15 cellular contexts compared by ENCODE assay signal in the genomic region with DNA sequence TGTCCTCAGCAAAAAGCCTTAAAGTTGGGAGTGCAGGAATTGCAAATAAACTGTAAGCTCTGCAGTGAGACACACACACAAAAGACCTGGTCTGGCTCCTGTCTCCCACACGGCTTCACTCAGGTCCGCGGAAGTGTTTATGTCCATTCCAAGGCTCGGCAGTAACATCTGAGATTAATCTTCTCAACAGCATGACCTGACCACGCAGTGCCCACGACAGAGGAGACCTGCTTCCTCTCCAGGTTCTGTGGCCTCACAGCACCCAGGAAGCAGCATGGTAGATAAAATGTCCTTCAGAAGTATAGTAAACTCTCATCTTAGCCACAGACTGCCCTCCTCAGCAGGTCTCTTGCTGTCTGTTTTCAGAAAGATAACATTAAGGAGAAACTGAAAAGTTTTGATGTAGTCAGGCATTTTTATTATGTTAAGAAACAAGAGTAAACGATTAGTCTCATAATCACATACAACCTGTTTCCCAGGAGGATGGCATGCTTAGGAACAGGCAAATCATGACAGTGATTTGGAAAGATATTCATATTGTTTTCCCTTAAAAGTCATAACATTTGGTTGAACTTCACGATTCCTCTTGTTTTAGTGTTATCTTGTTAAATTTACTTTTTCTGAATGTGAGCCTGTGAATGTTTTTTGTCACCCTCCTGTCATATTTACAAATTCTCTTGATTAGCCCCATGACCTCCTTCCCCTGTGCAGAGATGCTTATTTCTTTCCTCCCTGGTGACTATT. TPM values are rescaled to one million over a fixed set of nuclear protein-coding genes. Genes with fewer than 3 reads are reported as not detected.
DNase-seq lines count a peak whose midpoint lies in the region; ATAC-seq and TF ChIP-seq lines count a peak whose summit lies in the region.
"Had no signal": no experiment of that assay in that cellular context is flagged by ENCODE, and none has a peak within 500 bp of the region (broad histone marks: within the 10 kb centered on the region; RNA-seq: fewer than 3 reads in every experiment).

No MANE protein-coding gene starts in this region.

- no peaks in the 10 kb centered on the region for H3K36me3 Mint-ChIP-seq in osteocyte (ENCODE audit: unreplicated experiment)

- H3K4me1 ChIP-seq in heart left ventricle: peaks cover 0 to 37% (median 5%) of the 10 kb centered on the region in 12 donors
- peaks cover 18% of the 10 kb centered on the region for H3K4me1 ChIP-seq in fibroblast of lung (ENCODE audit: control insufficient read depth, extremely low read depth, insufficient read depth, low read length)

- H3K27me3 Mint-ChIP-seq in osteocyte (ENCODE audit: unreplicated experiment): no peaks in the 10 kb centered on the region
- H3K27me3 Mint-ChIP-seq: central memory CD8-positive, alpha-beta T cell; IgD-negative memory B cell had no signal

- DNase-seq in heart left ventricle (no peak), cardiac septum (ENCODE audit: low spot score) (no peak), fibroblast of lung (ENCODE audit: low read depth in 2 of 2) (no peak), osteocyte (ENCODE audit: extremely low spot score, unreplicated experiment) (no peak), GM19240 (ENCODE audit: insufficient read length, low spot score) (no peak)
- no peak for DNase-seq in activated CD8-positive, alpha-beta memory T cell treated with anti-CD3 and anti-CD28 coated beads for 24 hours
- DNase-seq: activated naive CD4-positive, alpha-beta T cell treated with anti-CD3 and anti-CD28 coated beads for 36 hours; NCI-H187 treated with DMSO at 0.1 percent for 48 hours; testis had no signal

- no peak overlapping the region for H3K9ac ChIP-seq in fibroblast of lung (ENCODE audit: insufficient read depth, low read length)

- peak overlapping the region; percentile 92 for H3K27ac Mint-ChIP-seq in osteocyte (ENCODE audit: unreplicated experiment)
- H3K27ac Mint-ChIP-seq: activated naive CD4-positive, alpha-beta T cell treated with anti-CD3 and anti-CD28 coated beads for 36 hours had no signal

- peak overlapping the region; percentile 22 to 81 (median 62) for H3K27ac ChIP-seq in heart left ventricle
- peak overlapping the region; percentile 69 for H3K27ac ChIP-seq in fibroblast of lung (ENCODE audit: insufficient read depth, low read length)
- H3K27ac ChIP-seq: testis had no signal

- H3K4me1 Mint-ChIP-seq in osteocyte (ENCODE audit: unreplicated experiment): peaks cover 44% of the 10 kb centered on the region
- H3K4me1 Mint-ChIP-seq: central memory CD8-positive, alpha-beta T cell had no signal

- H3K36me3 ChIP-seq in heart left ventricle (no peaks in the 10 kb centered on the region), fibroblast of lung (ENCODE audit: control insufficient read depth, insufficient read depth, low read length) (no peaks in the 10 kb centered on the region)

- H3K27me3 ChIP-seq in heart left ventricle (peaks cover 0 to 5% (median 0%) of the 10 kb centered on the region in 9 donors), fibroblast of lung (ENCODE audit: control insufficient read depth, insufficient read depth, low read length) (no peaks in the 10 kb centered on the region)
- H3K27me3 ChIP-seq: testis had no signal

- peak overlapping the region; percentile 17 for H2AFZ ChIP-seq in fibroblast of lung (ENCODE audit: low read length)

- H3K4me3 ChIP-seq in heart left ventricle: no peak overlapping the region
- H3K4me3 ChIP-seq in fibroblast of lung (replicated peaks in 1 of 4; ENCODE audit: control extremely low read depth in 1 of 4, insufficient read depth in 1 of 4, low read depth in 3 of 4, low read length in 4 of 4): no peak overlapping the region
- H3K4me3 ChIP-seq: testis had no signal

- no peak for ATAC-seq in heart left ventricle
- no peak for ATAC-seq in GM21367 (IDR thresholded peaks at IDR 0.05; ENCODE audit: unreplicated experiment)
- ATAC-seq in HG03354 (IDR thresholded peaks at IDR 0.05; ENCODE audit: poor library complexity, severe bottlenecking, unreplicated experiment): no peak

- intact Hi-C loops in heart left ventricle (cut with DNase I) (loop anchor here (2.0 to 10.0 kb wide), 8 partner anchors 75 to 230 kb away; a partner anchor contains a TSS), cardiac septum (cut with DNase I) (loop anchor here (5.0 kb wide), 2 partner anchors 35 to 230 kb away; no protein-coding TSS in a partner anchor)

- H3K9me3 ChIP-seq in heart left ventricle: no peaks in the 10 kb centered on the region
- H3K9me3 ChIP-seq in fibroblast of lung (ENCODE audit: control insufficient read depth, insufficient read depth, low read depth, low read length): no peaks in the 10 kb centered on the region
- H3K9me3 ChIP-seq: testis had no signal

- H3K9me3 Mint-ChIP-seq in osteocyte (ENCODE audit: unreplicated experiment): no peaks in the 10 kb centered on the region
- H3K9me3 Mint-ChIP-seq: activated naive CD4-positive, alpha-beta T cell treated with anti-CD3 and anti-CD28 coated beads for 36 hours; central memory CD8-positive, alpha-beta T cell had no signal

- H3K79me2 ChIP-seq in fibroblast of lung (ENCODE audit: control insufficient read depth, insufficient read depth, low read length): no peaks in the 10 kb centered on the region

- TF ChIP-seq CTCF in heart left ventricle (IDR thresholded peaks at IDR 0.05) (no peak), fibroblast of lung (conservative IDR thresholded peaks at IDR 0.05 in 1 of 2, IDR thresholded peaks at IDR 0.05 in 1 of 2; ENCODE audit: low read depth in 1 of 2, low read length in 2 of 2) (no peak), osteocyte (IDR thresholded peaks at IDR 0.05) (no peak)

- WGBS in heart left ventricle, 4 donors: 32 to 41% (median 36%) methylated on average over 6 to 8 of the region's 8 CpGs

- no peak overlapping the region for H3K4me2 ChIP-seq in fibroblast of lung (ENCODE audit: extremely low read depth, insufficient read depth, low read length)

- no peaks in the 10 kb centered on the region for H4K20me1 ChIP-seq in fibroblast of lung (ENCODE audit: control insufficient read depth, extremely low read depth, insufficient read depth, low read length)

- no peak overlapping the region for H3K4me3 Mint-ChIP-seq in osteocyte (ENCODE audit: unreplicated experiment)
- H3K4me3 Mint-ChIP-seq: activated naive CD4-positive, alpha-beta T cell treated with anti-CD3 and anti-CD28 coated beads for 36 hours; central memory CD8-positive, alpha-beta T cell; IgD-negative memory B cell had no signal

- TF ChIP-seq POLR2A in heart left ventricle (IDR thresholded peaks at IDR 0.05): no peak

RNA-seq across cellular contexts. Expression of a gene that starts 34.6 kb away (rescaled TPM):
- total RNA-seq in heart left ventricle (not detected), cardiac septum (not detected), fibroblast of lung (not detected in 2 replicates), osteocyte (not detected in 2 replicates)
- polyA plus RNA-seq in heart left ventricle (not detected), fibroblast of lung (not detected in 2 replicates)
- polyA plus RNA-seq in fibroblast of lung (2012): not detected in 2 replicates
- not detected in 2 replicates for polyA minus RNA-seq in fibroblast of lung (ENCODE audit: low replicate concordance)
- total RNA-seq: activated naive CD4-positive, alpha-beta T cell treated with anti-CD3 and anti-CD28 coated beads for 36 hours; kidney epithelial cell; posterior vena cava had no signal
- polyA plus RNA-seq: IgD-negative memory B cell had no signal
